9 cellular contexts compared by ENCODE assay signal in genomic region chr3:152241142-152242067, GRCh38. TPM values are rescaled to one million over a fixed set of nuclear protein-coding genes. Genes with fewer than 3 reads are reported as not detected.
A peak's percentile ranks its signal among the peaks of the same experiment; 100 is the strongest.
DNase-seq lines count a peak whose midpoint lies in the region; ATAC-seq and TF ChIP-seq lines count a peak whose summit lies in the region.
"Had no signal": no experiment of that assay in that cellular context is flagged by ENCODE, and none has a peak within 500 bp of the region (broad histone marks: within the 10 kb centered on the region; RNA-seq: fewer than 3 reads in every experiment).

No MANE protein-coding gene starts in this region.

- peak overlapping the region; percentile 81 to 99 (median 90) for H3K27ac Mint-ChIP-seq in CD4-positive, CD25-positive, alpha-beta regulatory T cell
- no peak overlapping the region for H3K27ac Mint-ChIP-seq in WTC11

- CTCF ChIA-PET in WTC11 (lab: Charles Lee), result no interaction called here

- ATAC-seq in CD4-positive, CD25-positive, alpha-beta regulatory T cell (ENCODE audit: low read depth in 2 of 2), result no peak
- peak; percentile 60 for ATAC-seq in GM21390 (IDR thresholded peaks at IDR 0.05; ENCODE audit: unreplicated experiment)
- no peak for ATAC-seq in left ventricle myocardium superior
- ATAC-seq in WTC11, result no peak
- no peak for ATAC-seq in left lobe of liver

- no peaks in the 10 kb centered on the region for H3K27me3 Mint-ChIP-seq in CD4-positive, CD25-positive, alpha-beta regulatory T cell
- H3K27me3 Mint-ChIP-seq in WTC11 (ENCODE audit: low read depth), result no peaks in the 10 kb centered on the region

- H3K4me3 Mint-ChIP-seq in CD4-positive, CD25-positive, alpha-beta regulatory T cell, result peak overlapping the region; percentile 92 to 99 (median 94)
- no peak overlapping the region for H3K4me3 Mint-ChIP-seq in WTC11

- TF ChIP-seq CTCF in HL-60 (IDR thresholded peaks at IDR 0.05; ENCODE audit: insufficient read depth, low read length), result no peak
- TF ChIP-seq CTCF in WTC11 (IDR thresholded peaks at IDR 0.05), result no peak

- H3K4me1 ChIP-seq in CD4-positive, CD25-positive, alpha-beta regulatory T cell (ENCODE audit: control insufficient read depth, insufficient read depth, low read length, poor library complexity, severe bottlenecking), result peaks cover 45% of the 10 kb centered on the region

- no peaks in the 10 kb centered on the region for H3K9me3 ChIP-seq in CD4-positive, CD25-positive, alpha-beta regulatory T cell (ENCODE audit: control insufficient read depth in 2 of 2, low read length in 2 of 2)

- DNase-seq in CD4-positive, CD25-positive, alpha-beta regulatory T cell, result peak in 1 of 3 donors; percentile 69
- DNase-seq in HL-60 (ENCODE audit: low read depth in 1 of 2, low spot score in 1 of 2) (peak; percentile 69 to 78), amniotic epithelial cell (ENCODE audit: low read depth) (peak; percentile 62), left ventricle myocardium superior (no peak), WTC11 (ENCODE audit: low spot score) (no peak), left lobe of liver (ENCODE audit: low spot score) (no peak)
- DNase-seq in stimulated activated CD4-positive, alpha-beta T cell treated with anti-CD3 and anti-CD28 coated beads, Interleukin-1b, Interleukin-23, amount 100 ng/mL, for 48 hours, result no peak

- intact Hi-C loops in left ventricle myocardium superior (cut with micrococcal nuclease), result no loop called here

- H3K27me3 ChIP-seq in CD4-positive, CD25-positive, alpha-beta regulatory T cell (ENCODE audit: control insufficient read depth, insufficient read depth, low read length), result no peaks in the 10 kb centered on the region
- no peaks in the 10 kb centered on the region for H3K27me3 ChIP-seq in HL-60 (ENCODE audit: insufficient read depth, poor library complexity, severe bottlenecking)

- peak overlapping the region; percentile 79 for H3K27ac ChIP-seq in CD4-positive, CD25-positive, alpha-beta regulatory T cell (ENCODE audit: insufficient read depth, low read length, poor library complexity, severe bottlenecking)
- H3K27ac ChIP-seq in HL-60 (replicated peaks), result peak overlapping the region; percentile 95

- POLR2A ChIA-PET in WTC11 (lab: Charles Lee), result no interaction called here

- no peaks in the 10 kb centered on the region for H3K36me3 Mint-ChIP-seq in CD4-positive, CD25-positive, alpha-beta regulatory T cell
- H3K36me3 Mint-ChIP-seq in WTC11, result no peaks in the 10 kb centered on the region

- H3K4me1 Mint-ChIP-seq in CD4-positive, CD25-positive, alpha-beta regulatory T cell, result peaks cover 31 to 74% (median 52%) of the 10 kb centered on the region in 4 donors
- H3K4me1 Mint-ChIP-seq in WTC11, result peaks cover 9% of the 10 kb centered on the region

- H3K9me3 Mint-ChIP-seq in CD4-positive, CD25-positive, alpha-beta regulatory T cell, result peaks cover 0 to 5% (median 3%) of the 10 kb centered on the region in 7 donors
- H3K9me3 Mint-ChIP-seq in WTC11, result peaks cover 9% of the 10 kb centered on the region; the same call in 1 of the 2 replicates

- H3K4me3 ChIP-seq in CD4-positive, CD25-positive, alpha-beta regulatory T cell (ENCODE audit: low read depth, low read length), result peak overlapping the region; percentile 71
- no peak overlapping the region for H3K4me3 ChIP-seq in HL-60 (replicated peaks; ENCODE audit: insufficient read depth, low read length)
- H3K4me3 ChIP-seq: skin epidermis had no signal

- H3K36me3 ChIP-seq in CD4-positive, CD25-positive, alpha-beta regulatory T cell (ENCODE audit: control insufficient read depth, insufficient read depth, low read length), result no peaks in the 10 kb centered on the region

TF ChIP-seq in WTC11, 78 proteins besides CTCF, POLR2A, EP300 and RAD21 (continues in another document):
- TF ChIP-seq E2F5 (CRISPR knock-in tag; IDR thresholded peaks at IDR 0.05) (no peak), MYBL2 (CRISPR knock-in tag; IDR thresholded peaks at IDR 0.05) (no peak), FOXK1 (CRISPR knock-in tag; IDR thresholded peaks at IDR 0.05) (no peak), ZNF317 (CRISPR knock-in tag; IDR thresholded peaks at IDR 0.05; ENCODE audit: borderline replicate concordance, low read depth) (no peak), ELF4 (CRISPR knock-in tag; IDR thresholded peaks at IDR 0.05; ENCODE audit: low read depth) (no peak), ARID4B (CRISPR knock-in tag; IDR thresholded peaks at IDR 0.05; ENCODE audit: borderline replicate concordance) (no peak), TP53 (CRISPR knock-in tag; IDR thresholded peaks at IDR 0.05) (no peak), PREB (CRISPR knock-in tag; IDR thresholded peaks at IDR 0.05; ENCODE audit: borderline replicate concordance) (no peak), E2F4 (CRISPR knock-in tag; IDR thresholded peaks at IDR 0.05; ENCODE audit: borderline replicate concordance, low read depth) (no peak), GABPB1 (CRISPR knock-in tag; IDR thresholded peaks at IDR 0.05) (no peak), RELA (CRISPR knock-in tag; IDR thresholded peaks at IDR 0.05; ENCODE audit: borderline replicate concordance) (no peak), NFATC4 (CRISPR knock-in tag; IDR thresholded peaks at IDR 0.05) (no peak), MXD4 (CRISPR knock-in tag; IDR thresholded peaks at IDR 0.05; ENCODE audit: borderline replicate concordance) (no peak)

RNA-seq across cellular contexts. Expression of gene MBNL1, which starts 27.3 kb away (rescaled TPM):
- 726 TPM for total RNA-seq in CD4-positive, CD25-positive, alpha-beta regulatory T cell
- 100 to 1,000 TPM; 221 to 262 (median 237) TPM for polyA plus RNA-seq in CD4-positive, CD25-positive, alpha-beta regulatory T cell
- total RNA-seq in left ventricle myocardium superior (172 TPM), WTC11 (2021) (16.0 to 20.4 TPM (median 17.8 TPM) in 3 replicates), left lobe of liver (48.4 TPM)

Comparison
In these comparisons a context has a peak if more than half of its experiments do, and no peak if none do; other contexts are left out.
1. DNase-seq: peak in HL-60 (2 of 2) and amniotic epithelial cell (single experiment); none in stimulated activated CD4-positive, alpha-beta T cell treated with anti-CD3 and anti-CD28 coated beads, Interleukin-1b, Interleukin-23, amount 100 ng/mL, for 48 hours (single experiment), left ventricle myocardium superior (single experiment), WTC11 (single experiment) and left lobe of liver (single experiment).